1 cellular context compared by ENCODE assay signal in the genomic region with DNA sequence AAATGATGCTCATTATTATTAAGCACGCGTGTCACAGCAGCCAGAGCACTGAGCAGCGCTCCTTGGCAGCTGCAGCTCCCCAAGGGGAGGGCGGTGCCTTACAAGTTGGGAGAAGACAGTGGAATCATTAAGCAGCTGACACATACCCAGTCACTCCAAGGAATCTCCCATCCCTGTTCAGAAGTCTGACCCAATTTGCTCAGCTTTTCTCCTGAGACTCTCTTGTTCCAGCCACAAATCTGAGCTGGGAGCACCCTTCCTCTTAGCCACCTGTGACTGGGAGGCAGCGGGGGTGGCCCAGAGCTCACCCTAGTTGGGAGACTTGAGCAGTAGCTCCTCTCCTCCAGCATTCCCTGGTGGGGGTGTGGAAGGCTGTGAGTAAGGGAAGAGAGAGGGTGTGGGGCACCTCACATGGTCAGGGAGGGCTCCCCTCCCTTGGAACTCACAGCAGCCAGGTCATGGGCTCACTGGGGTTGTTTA.
TF ChIP-seq lines count a peak whose summit lies in the region.

No MANE protein-coding gene starts in this region.

TF ChIP-seq in SK-N-SH, 30 proteins besides CTCF, POLR2A, EP300 and RAD21 (continued from another document):
- TF ChIP-seq, protein P1, sequence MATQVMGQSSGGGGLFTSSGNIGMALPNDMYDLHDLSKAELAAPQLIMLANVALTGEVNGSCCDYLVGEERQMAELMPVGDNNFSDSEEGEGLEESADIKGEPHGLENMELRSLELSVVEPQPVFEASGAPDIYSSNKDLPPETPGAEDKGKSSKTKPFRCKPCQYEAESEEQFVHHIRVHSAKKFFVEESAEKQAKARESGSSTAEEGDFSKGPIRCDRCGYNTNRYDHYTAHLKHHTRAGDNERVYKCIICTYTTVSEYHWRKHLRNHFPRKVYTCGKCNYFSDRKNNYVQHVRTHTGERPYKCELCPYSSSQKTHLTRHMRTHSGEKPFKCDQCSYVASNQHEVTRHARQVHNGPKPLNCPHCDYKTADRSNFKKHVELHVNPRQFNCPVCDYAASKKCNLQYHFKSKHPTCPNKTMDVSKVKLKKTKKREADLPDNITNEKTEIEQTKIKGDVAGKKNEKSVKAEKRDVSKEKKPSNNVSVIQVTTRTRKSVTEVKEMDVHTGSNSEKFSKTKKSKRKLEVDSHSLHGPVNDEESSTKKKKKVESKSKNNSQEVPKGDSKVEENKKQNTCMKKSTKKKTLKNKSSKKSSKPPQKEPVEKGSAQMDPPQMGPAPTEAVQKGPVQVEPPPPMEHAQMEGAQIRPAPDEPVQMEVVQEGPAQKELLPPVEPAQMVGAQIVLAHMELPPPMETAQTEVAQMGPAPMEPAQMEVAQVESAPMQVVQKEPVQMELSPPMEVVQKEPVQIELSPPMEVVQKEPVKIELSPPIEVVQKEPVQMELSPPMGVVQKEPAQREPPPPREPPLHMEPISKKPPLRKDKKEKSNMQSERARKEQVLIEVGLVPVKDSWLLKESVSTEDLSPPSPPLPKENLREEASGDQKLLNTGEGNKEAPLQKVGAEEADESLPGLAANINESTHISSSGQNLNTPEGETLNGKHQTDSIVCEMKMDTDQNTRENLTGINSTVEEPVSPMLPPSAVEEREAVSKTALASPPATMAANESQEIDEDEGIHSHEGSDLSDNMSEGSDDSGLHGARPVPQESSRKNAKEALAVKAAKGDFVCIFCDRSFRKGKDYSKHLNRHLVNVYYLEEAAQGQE (IDR thresholded peaks at IDR 0.05; ENCODE audit: low read depth, low read length), result no peak
- no peak for TF ChIP-seq GATA2 (CRISPR knock-in tag; IDR thresholded peaks at IDR 0.05)
- TF ChIP-seq FOSL2 (IDR thresholded peaks at IDR 0.05; ENCODE audit: borderline replicate concordance, low read depth), result peak; percentile 37; the same call in 1 of the 2 replicates
- TF ChIP-seq TEAD4 (IDR thresholded peaks at IDR 0.05; ENCODE audit: borderline replicate concordance, insufficient read depth), result no peak
- no peak for TF ChIP-seq FOXM1 (IDR thresholded peaks at IDR 0.05; ENCODE audit: low read depth)
- no peak for TF ChIP-seq MXI1 (IDR thresholded peaks at IDR 0.05; ENCODE audit: low read depth, low read length)
- TF ChIP-seq GABPA (IDR thresholded peaks at IDR 0.05; ENCODE audit: low read depth), result no peak
- TF ChIP-seq CHD2 (IDR thresholded peaks at IDR 0.05; ENCODE audit: low read length, partially characterized antibody), result no peak
- no peak for TF ChIP-seq MEF2A (IDR thresholded peaks at IDR 0.05; ENCODE audit: borderline replicate concordance, low read depth)
- no peak for TF ChIP-seq SIN3A (IDR thresholded peaks at IDR 0.05; ENCODE audit: borderline replicate concordance, low read depth, low read length)
- TF ChIP-seq FOXJ3 (CRISPR knock-in tag; IDR thresholded peaks at IDR 0.05), result no peak
- TF ChIP-seq YY1 (IDR thresholded peaks at IDR 0.05; ENCODE audit: low read depth), result no peak
- TF ChIP-seq, protein P2, sequence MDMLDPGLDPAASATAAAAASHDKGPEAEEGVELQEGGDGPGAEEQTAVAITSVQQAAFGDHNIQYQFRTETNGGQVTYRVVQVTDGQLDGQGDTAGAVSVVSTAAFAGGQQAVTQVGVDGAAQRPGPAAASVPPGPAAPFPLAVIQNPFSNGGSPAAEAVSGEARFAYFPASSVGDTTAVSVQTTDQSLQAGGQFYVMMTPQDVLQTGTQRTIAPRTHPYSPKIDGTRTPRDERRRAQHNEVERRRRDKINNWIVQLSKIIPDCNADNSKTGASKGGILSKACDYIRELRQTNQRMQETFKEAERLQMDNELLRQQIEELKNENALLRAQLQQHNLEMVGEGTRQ (IDR thresholded peaks at IDR 0.05; ENCODE audit: borderline replicate concordance, low read depth, low read length), result no peak
- TF ChIP-seq, protein P3, sequence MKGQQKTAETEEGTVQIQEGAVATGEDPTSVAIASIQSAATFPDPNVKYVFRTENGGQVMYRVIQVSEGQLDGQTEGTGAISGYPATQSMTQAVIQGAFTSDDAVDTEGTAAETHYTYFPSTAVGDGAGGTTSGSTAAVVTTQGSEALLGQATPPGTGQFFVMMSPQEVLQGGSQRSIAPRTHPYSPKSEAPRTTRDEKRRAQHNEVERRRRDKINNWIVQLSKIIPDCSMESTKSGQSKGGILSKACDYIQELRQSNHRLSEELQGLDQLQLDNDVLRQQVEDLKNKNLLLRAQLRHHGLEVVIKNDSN (IDR thresholded peaks at IDR 0.05; ENCODE audit: borderline replicate concordance, low read depth), result no peak
- no peak for TF ChIP-seq RCOR1 (IDR thresholded peaks at IDR 0.05; ENCODE audit: low read length)
- TF ChIP-seq, protein P4, sequence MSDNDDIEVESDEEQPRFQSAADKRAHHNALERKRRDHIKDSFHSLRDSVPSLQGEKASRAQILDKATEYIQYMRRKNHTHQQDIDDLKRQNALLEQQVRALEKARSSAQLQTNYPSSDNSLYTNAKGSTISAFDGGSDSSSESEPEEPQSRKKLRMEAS (IDR thresholded peaks at IDR 0.05; ENCODE audit: low read depth), result no peak
- no peak; the same call in 1 of the 2 replicates for TF ChIP-seq NFIC (IDR thresholded peaks at IDR 0.05; ENCODE audit: borderline replicate concordance)
- no peak for TF ChIP-seq NRF1 (IDR thresholded peaks at IDR 0.05; ENCODE audit: low read depth, low read length)
TF ChIP-seq in SK-N-SH: peak in this region for 4.
